16 cellular contexts compared by ENCODE assay signal in genomic region chr22:25119609-25120008, GRCh38.
DNase-seq lines count a peak whose midpoint lies in the region; ATAC-seq, FAIRE-seq and TF ChIP-seq lines count a peak whose summit lies in the region.
"Had no signal": no experiment of that assay in that cellular context is flagged by ENCODE, and none has a peak within 500 bp of the region (broad histone marks: within the 10 kb centered on the region; RNA-seq: fewer than 3 reads in every experiment).

No MANE protein-coding gene starts in this region.

- no peak for TF ChIP-seq CTCF in CD8-positive, alpha-beta T cell (IDR thresholded peaks at IDR 0.05)
- TF ChIP-seq CTCF in adrenal gland (IDR thresholded peaks at IDR 0.05), result no peak
- no peak for TF ChIP-seq CTCF in keratinocyte (optimal IDR thresholded peaks at IDR 0.05 in 1 of 3, IDR thresholded peaks at IDR 0.05 in 1 of 3, conservative IDR thresholded peaks at IDR 0.05 in 1 of 3; ENCODE audit: extremely low read depth in 1 of 3, insufficient read depth in 2 of 3, low read length in 3 of 3)
- no peak for TF ChIP-seq CTCF in sigmoid colon (IDR thresholded peaks at IDR 0.05)

- CTCF ChIA-PET in CD8-positive, alpha-beta T cell (lab: Charles Lee), result interaction anchor here (1.0 kb wide), 1 partner anchor 9 kb away, joined by 6 read pairs; no protein-coding TSS in a partner anchor

- H3K9me3 Mint-ChIP-seq in CD8-positive, alpha-beta T cell, result no peaks in the 10 kb centered on the region

- FAIRE-seq in keratinocyte (lab: Jason Lieb, UNC), result no peak
- FAIRE-seq: GM12891 had no signal

- H3K4me3 Mint-ChIP-seq in CD8-positive, alpha-beta T cell, result no peak overlapping the region
- H3K4me3 Mint-ChIP-seq: T-helper 17 cell had no signal

- no peak for TF ChIP-seq EP300 in sigmoid colon (IDR thresholded peaks at IDR 0.05)

- no peak overlapping the region for H2AFZ ChIP-seq in keratinocyte (ENCODE audit: control insufficient read depth, low read length)

- no peaks in the 10 kb centered on the region for H3K79me2 ChIP-seq in keratinocyte (ENCODE audit: control insufficient read depth, insufficient read depth, low read length)

- H3K4me3 ChIP-seq in CD8-positive, alpha-beta T cell (ENCODE audit: low read depth, low read length), result no peak overlapping the region
- H3K4me3 ChIP-seq in adrenal gland (no peak overlapping the region), keratinocyte (ENCODE audit: control insufficient read depth in 2 of 3, extremely low read depth in 1 of 3, insufficient read depth in 2 of 3, low read depth in 1 of 3, low read length in 3 of 3) (no peak overlapping the region), sigmoid colon (no peak overlapping the region)
- H3K4me3 ChIP-seq: ovary had no signal

- H3K36me3 Mint-ChIP-seq in CD8-positive, alpha-beta T cell, result peaks cover 15% of the 10 kb centered on the region

- no peaks in the 10 kb centered on the region for H3K27me3 Mint-ChIP-seq in CD8-positive, alpha-beta T cell (ENCODE audit: low read depth)
- H3K27me3 Mint-ChIP-seq: T-helper 17 cell had no signal

- dilution Hi-C loops in keratinocyte (cut with MboI; ENCODE audit: extremely low pct_ligation_motif_present, low sequenced_read_pairs), result no loop called here

- no peaks in the 10 kb centered on the region for H3K4me1 ChIP-seq in CD8-positive, alpha-beta T cell (ENCODE audit: insufficient read depth, low read length)
- peaks cover 24 to 28% of the 10 kb centered on the region in 2 donors for H3K4me1 ChIP-seq in adrenal gland (replicated peaks in 1 of 2)
- peaks cover 17% of the 10 kb centered on the region for H3K4me1 ChIP-seq in keratinocyte (ENCODE audit: control insufficient read depth, extremely low read depth, insufficient read depth, low read length)
- peaks cover 0 to 6% (median 0%) of the 10 kb centered on the region in 4 donors for H3K4me1 ChIP-seq in sigmoid colon
- H3K4me1 ChIP-seq: BE2C had no signal

- H3K9ac ChIP-seq in keratinocyte (ENCODE audit: control insufficient read depth, extremely low read depth, insufficient read depth, low read length), result no peak overlapping the region

- POLR2A ChIA-PET in CD8-positive, alpha-beta T cell (lab: Charles Lee), result no interaction called here

- peaks cover 2% of the 10 kb centered on the region for H3K4me1 Mint-ChIP-seq in CD8-positive, alpha-beta T cell (ENCODE audit: low read depth)

- no peak for ATAC-seq in CD8-positive, alpha-beta T cell
- no peak for ATAC-seq in HG02840 (IDR thresholded peaks at IDR 0.05; ENCODE audit: low FRiP score, unreplicated experiment)
- ATAC-seq: T-helper 17 cell had no signal

- H3K4me2 ChIP-seq in keratinocyte (ENCODE audit: control insufficient read depth, extremely low read depth, insufficient read depth, low read depth, low read length), result peak overlapping the region; percentile 29

- WGBS in adrenal gland, 4 donors, result 80 to 89% (median 84%) methylated on average over 2 of the region's 2 CpGs
- WGBS in sigmoid colon, 2 donors, result 51 to 72% methylated on average over 2 of the region's 2 CpGs

- peaks cover 3% of the 10 kb centered on the region for H4K20me1 ChIP-seq in keratinocyte (ENCODE audit: control insufficient read depth, extremely low read depth, insufficient read depth, low read length)

- H3K9me3 ChIP-seq in CD8-positive, alpha-beta T cell (ENCODE audit: low read length), result no peaks in the 10 kb centered on the region
- no peaks in the 10 kb centered on the region for H3K9me3 ChIP-seq in adrenal gland (replicated peaks in 1 of 3)
- H3K9me3 ChIP-seq in keratinocyte (ENCODE audit: control insufficient read depth, low read depth, low read length), result no peaks in the 10 kb centered on the region
- peaks cover 0 to 3% (median 1%) of the 10 kb centered on the region in 4 donors for H3K9me3 ChIP-seq in sigmoid colon
- H3K9me3 ChIP-seq: BE2C, ovary had no signal

- H3K36me3 ChIP-seq in CD8-positive, alpha-beta T cell (ENCODE audit: insufficient read depth, low read length), result no peaks in the 10 kb centered on the region
- H3K36me3 ChIP-seq in adrenal gland (replicated peaks in 1 of 2) (no peaks in the 10 kb centered on the region), keratinocyte (ENCODE audit: control insufficient read depth in 2 of 2, extremely low read depth in 1 of 2, insufficient read depth in 2 of 2, low read length in 2 of 2) (peaks cover 6 to 7% of the 10 kb centered on the region in 2 experiments), sigmoid colon (peaks cover 0 to 6% (median 0%) of the 10 kb centered on the region in 4 donors)
- H3K36me3 ChIP-seq: BE2C, ovary had no signal

- TF ChIP-seq POLR2A in adrenal gland (IDR thresholded peaks at IDR 0.05) (no peak), sigmoid colon (IDR thresholded peaks at IDR 0.05) (no peak)

- peak overlapping the region; percentile 11 for H3K27ac Mint-ChIP-seq in CD8-positive, alpha-beta T cell
- H3K27ac Mint-ChIP-seq: T-helper 17 cell had no signal

- intact Hi-C loops in CD8-positive, alpha-beta T cell (cut with DNase I, micrococcal nuclease), result no loop called here
- intact Hi-C loops in adrenal gland (cut with DNase I) (no loop called here), sigmoid colon (cut with DNase I) (no loop called here)

- DNase-seq in CD8-positive, alpha-beta T cell, result no peak
- DNase-seq in adrenal gland, result no peak
- no peak for DNase-seq in keratinocyte (ENCODE audit: low read depth, low spot score)
- DNase-seq in sigmoid colon, result no peak
- no peak for DNase-seq in cerebellar nuclear complex (lab: John Stamatoyannopoulos, UW)
- no peak for DNase-seq in NK-92 treated with Interleukin-12 subunit alpha and Interleukin-12 subunit beta, amount 100 ng/mL, for 24 hours (lab: John Stamatoyannopoulos, UW)
- no peak for DNase-seq in NCI-H526 treated with DMSO at 0.1 percent for 48 hours (lab: John Stamatoyannopoulos, UW)
- DNase-seq: activated CD4-positive, alpha-beta T cell treated with anti-CD3 and anti-CD28 coated beads, Interleukin-2, amount 50 U/mL, for 4 hours; aorta; BE2C; mesenchymal stem cell; ovary; stimulated activated CD4-positive, alpha-beta T cell treated with anti-CD3 and anti-CD28 coated beads, Interleukin-1b, Interleukin-23, amount 100 ng/mL, for 48 hours; T-helper 17 cell had no signal

- no peaks in the 10 kb centered on the region for H3K27me3 ChIP-seq in CD8-positive, alpha-beta T cell (ENCODE audit: insufficient read depth, low read length)
- H3K27me3 ChIP-seq in adrenal gland (no peaks in the 10 kb centered on the region), keratinocyte (ENCODE audit: control insufficient read depth, extremely low read depth, insufficient read depth, low read length) (no peaks in the 10 kb centered on the region), sigmoid colon (no peaks in the 10 kb centered on the region)
- H3K27me3 ChIP-seq: BE2C, ovary had no signal

- H3K27ac ChIP-seq in CD8-positive, alpha-beta T cell (ENCODE audit: low read depth, low read length), result no peak overlapping the region
- peak overlapping the region in 4 of 5 donors; percentile 64 to 87 (median 73) for H3K27ac ChIP-seq in adrenal gland
- peak overlapping the region; percentile 13 for H3K27ac ChIP-seq in keratinocyte (ENCODE audit: control insufficient read depth, insufficient read depth, low read length)
- peak overlapping the region; percentile 21 to 55 (median 52) for H3K27ac ChIP-seq in sigmoid colon
- H3K27ac ChIP-seq: ovary had no signal

- H3K9me1 ChIP-seq in keratinocyte (ENCODE audit: control insufficient read depth, extremely low read depth, insufficient read depth, low read length), result no peaks in the 10 kb centered on the region
